7 cellular contexts compared by ENCODE assay signal in the genomic region with DNA sequence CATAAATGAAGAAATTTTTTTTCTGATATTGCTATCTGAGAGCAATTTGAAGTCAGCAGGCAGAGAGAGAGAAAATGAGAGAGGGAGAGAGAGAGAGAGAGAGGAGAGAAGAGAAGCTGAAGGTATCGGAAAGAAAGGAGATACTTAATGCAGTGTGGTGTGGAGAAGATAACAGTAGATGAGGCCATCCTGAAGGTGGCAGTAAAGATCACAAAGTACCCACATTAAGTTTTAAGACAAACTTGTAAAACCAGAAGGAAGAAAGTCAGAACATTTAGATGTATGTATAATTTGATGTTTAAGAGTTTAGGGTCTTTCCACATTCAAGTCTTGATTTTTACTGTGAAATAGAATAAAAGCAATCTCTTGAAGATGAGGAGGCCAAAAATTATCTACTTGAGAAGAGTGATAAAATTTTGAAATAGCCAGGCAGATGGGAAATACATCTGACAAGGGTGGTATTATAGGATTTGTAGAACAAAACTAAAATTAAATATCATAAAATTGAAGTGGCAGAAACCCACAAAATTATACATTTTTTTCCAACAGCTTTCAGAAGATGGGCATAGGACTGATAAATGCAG.
DNase-seq lines count a peak whose midpoint lies in the region; ATAC-seq, FAIRE-seq and TF ChIP-seq lines count a peak whose summit lies in the region.

No MANE protein-coding gene starts in this region.

- H3K4me2 ChIP-seq in K562 (ENCODE audit: insufficient read depth, low read length) = no peak overlapping the region

- peak; percentile 69 to 85 for TF ChIP-seq RAD21 in K562 (CRISPR knock-in tag; conservative IDR thresholded peaks at IDR 0.05 in 1 of 2, IDR thresholded peaks at IDR 0.05 in 1 of 2)

- H3K36me3 ChIP-seq in K562 (ENCODE audit: control insufficient read depth, insufficient read depth, low read length) (no peaks in the 10 kb centered on the region), Peyer's patch (no peaks in the 10 kb centered on the region)

- H3K9me1 ChIP-seq in K562 (ENCODE audit: control insufficient read depth, insufficient read depth, low read length) = no peaks in the 10 kb centered on the region

- TF ChIP-seq CTCF in GM10266 (IDR thresholded peaks at IDR 0.05; ENCODE audit: control insufficient read depth, insufficient read depth, low read depth, missing control alignments) (peak; percentile 53), K562 (IDR thresholded peaks at IDR 0.05 in 2 of 3, conservative IDR thresholded peaks at IDR 0.05 in 1 of 3; ENCODE audit: insufficient read depth in 2 of 3, low read depth in 1 of 3, low read length in 3 of 3) (peak; percentile 6 to 55 (median 39); a peak in 4 of 6 replicates), Peyer's patch (IDR thresholded peaks at IDR 0.05) (peak in 3 of 6 experiments; percentile 6 to 40 (median 19))

- H3K4me1 ChIP-seq in K562 (replicated peaks in 1 of 2; ENCODE audit: control insufficient read depth in 2 of 2, insufficient read depth in 2 of 2, low read length in 2 of 2) = no peaks in the 10 kb centered on the region
- H3K4me1 ChIP-seq in Peyer's patch = no peaks in the 10 kb centered on the region

- WGBS in K562 (ENCODE audit: insufficient coverage, low coverage, missing lambda C conversion rate) = 13% methylated on average over 1 of the region's 1 CpG

- no peak for TF ChIP-seq EP300 in K562 (IDR thresholded peaks at IDR 0.05; ENCODE audit: low read length)

- H2AFZ ChIP-seq in K562 (ENCODE audit: low read depth, low read length) = no peak overlapping the region

- TF ChIP-seq POLR2A in K562 (conservative IDR thresholded peaks at IDR 0.05) = no peak
- no peak for TF ChIP-seq POLR2A in Peyer's patch (IDR thresholded peaks at IDR 0.05)

- no peak overlapping the region for H3K9ac ChIP-seq in K562 (ENCODE audit: insufficient read depth in 1 of 2, low read depth in 2 of 2, low read length in 2 of 2)

- H3K9me3 ChIP-seq in K562 (replicated peaks; ENCODE audit: control insufficient read depth, insufficient read depth, low read depth, low read length) = no peaks in the 10 kb centered on the region; the same call in 1 of the 2 replicates
- H3K9me3 ChIP-seq in Peyer's patch = no peaks in the 10 kb centered on the region

- no peaks in the 10 kb centered on the region for H4K20me1 ChIP-seq in K562 (replicated peaks; ENCODE audit: control insufficient read depth, insufficient read depth, low read length)

- no peaks in the 10 kb centered on the region for H3K79me2 ChIP-seq in K562 (ENCODE audit: control insufficient read depth, insufficient read depth, low read length)

- no peak for DNase-seq in GM10266 (ENCODE audit: extremely low spot score)
- DNase-seq in H4 (ENCODE audit: low spot score) = peak; percentile 52
- peak; percentile 37 for DNase-seq in NCI-H345 (lab: John Stamatoyannopoulos, UW)
- peak; percentile 16 to 64 (median 33) for DNase-seq in K562 (ENCODE audit: extremely low read depth in 1 of 4, low spot score in 3 of 4)
- peak; percentile 49 for DNase-seq in middle frontal gyrus (ENCODE audit: extremely low spot score, low spot score)
- no peak for DNase-seq in Peyer's patch
- DNase-seq in NCI-H187 (lab: John Stamatoyannopoulos, UW) = no peak

- FAIRE-seq in K562 (lab: Jason Lieb, UNC) = peak; percentile 35

- peak; percentile 91 for ATAC-seq in K562

- H3K27ac ChIP-seq in K562 (ENCODE audit: extremely low read depth, low read depth, low read length) (no peak overlapping the region), Peyer's patch (no peak overlapping the region)

- POLR2A ChIA-PET in K562 (lab: Yijun Ruan, JAX) = no interaction called here

- H3K4me3 ChIP-seq in K562 (no peak overlapping the region), Peyer's patch (no peak overlapping the region)

- in situ Hi-C loops in K562 (cut with MboI) = loop anchor here (10.0 kb wide), 1 partner anchor 111 kb away; no protein-coding TSS in a partner anchor

- CTCF ChIA-PET in K562 (lab: Yijun Ruan, JAX; ENCODE audit: low intra/inter-chr PET ratio) = interaction anchor here (0.6 to 2.2 kb wide), 2 partner anchors 114 to 117 kb away, joined by 4 to 14 read pairs; no protein-coding TSS in a partner anchor

- no peaks in the 10 kb centered on the region for H3K27me3 ChIP-seq in K562 (ENCODE audit: control insufficient read depth in 2 of 2, insufficient read depth in 2 of 2, low read length in 2 of 2)
- H3K27me3 ChIP-seq in Peyer's patch = no peaks in the 10 kb centered on the region

- intact Hi-C loops in K562 (cut with micrococcal nuclease) = loop anchor here (1.0 to 10.0 kb wide), 2 partner anchors 114 to 1531 kb away; no protein-coding TSS in a partner anchor

- BruUV-seq in K562 (replicated peaks; lab: Mats Ljungman, UMichigan) = no TSS peak

TF ChIP-seq in K562, 482 proteins besides CTCF, POLR2A, EP300 and RAD21:
- no peak for TF ChIP-seq TCF3 (CRISPR knock-in tag; IDR thresholded peaks at IDR 0.05)
- TF ChIP-seq SMC3 (conservative IDR thresholded peaks at IDR 0.05; ENCODE audit: insufficient read depth, low read depth, low read length) = 0 out of 2 replicates have a peak, but pooled peaks have one; percentile 26
- TF ChIP-seq CBFA2T3 (IDR thresholded peaks at IDR 0.05) = 0 out of 2 replicates have a peak, but pooled peaks have one; percentile 11
- peak; percentile 56; the same call in 1 of the 2 replicates for TF ChIP-seq ARID2 (IDR thresholded peaks at IDR 0.05)

Comparison
In these comparisons a context has a peak if more than half of its experiments do, and no peak if none do; other contexts are left out.
1. DNase-seq: peak in H4 (single experiment), NCI-H345 (single experiment), K562 (4 of 4) and middle frontal gyrus (single experiment); none in GM10266 (single experiment), Peyer's patch (0 of 3) and NCI-H187 (0 of 2).